ENCODE assay signal across 1 cellular context in the genomic region with DNA sequence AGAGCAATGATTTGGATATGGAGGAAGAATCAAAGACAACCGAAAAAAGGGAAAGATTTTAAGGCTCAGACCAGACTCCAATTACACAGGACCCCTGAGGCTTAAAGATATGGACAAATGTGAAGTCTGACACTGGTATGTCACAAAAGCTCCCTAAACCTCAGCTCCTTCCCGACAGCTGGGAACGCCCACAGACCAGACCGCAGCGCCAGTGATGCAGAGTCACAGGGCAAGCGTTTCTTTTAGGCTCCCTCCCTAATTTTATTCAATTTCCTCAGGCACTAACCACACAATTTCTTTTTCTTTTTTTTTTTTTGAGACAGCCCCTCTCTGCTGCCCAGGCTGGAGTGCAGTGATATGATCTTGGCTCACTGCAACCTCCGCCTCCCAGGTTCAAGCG.
TF ChIP-seq lines count a peak whose summit lies in the region.

No MANE protein-coding gene starts in this region.

TF ChIP-seq in K562, 482 proteins besides CTCF, POLR2A, EP300 and RAD21 (continued from another document):
- no peak for TF ChIP-seq NRF1 (conservative IDR thresholded peaks at IDR 0.05 in 1 of 2, IDR thresholded peaks at IDR 0.05 in 1 of 2)
